ENCODE assay signal across 1 cellular context in the genomic region with DNA sequence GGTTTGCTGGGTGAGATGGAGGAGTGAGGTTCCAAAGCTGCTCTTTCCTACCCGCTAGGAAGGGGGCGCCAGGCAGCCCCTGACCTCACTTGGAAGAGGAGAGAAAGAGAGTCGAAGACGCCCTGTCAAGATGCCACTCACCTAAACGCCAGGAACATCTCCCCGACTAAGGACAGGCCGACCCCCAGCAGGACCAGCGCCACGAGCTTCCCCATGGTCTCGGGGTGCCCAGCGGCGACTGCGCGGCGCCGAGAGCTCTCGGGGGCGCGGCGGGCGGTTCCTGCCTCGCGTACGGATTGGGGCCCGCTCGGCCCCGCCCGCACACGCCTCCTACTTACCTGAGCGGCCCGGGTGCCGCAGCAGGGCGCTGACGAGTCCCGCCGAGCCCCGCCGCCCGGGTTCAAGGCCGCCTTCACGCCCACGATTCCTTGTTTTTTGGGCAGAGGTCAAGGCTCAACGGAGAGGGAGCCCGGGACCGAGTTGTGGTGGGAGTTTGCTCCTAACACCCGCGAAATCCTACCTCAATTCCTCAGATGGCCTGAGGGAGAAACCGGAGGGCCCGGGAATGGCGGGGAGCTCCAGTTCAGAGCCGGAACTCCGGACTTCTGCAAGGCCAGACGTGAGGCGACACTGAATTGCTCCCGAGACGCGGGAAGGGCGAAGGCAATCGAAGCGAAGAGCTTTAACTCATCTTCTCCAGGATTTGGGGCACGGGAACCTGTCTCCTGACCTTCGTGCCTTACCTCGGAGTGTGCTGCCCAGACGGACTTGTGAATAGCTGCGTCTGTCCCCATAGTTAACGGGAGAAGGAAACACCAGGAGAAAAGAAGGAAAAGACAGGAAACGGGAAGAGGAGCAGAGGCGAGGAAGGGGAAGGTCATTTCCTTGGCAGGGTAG.
TF ChIP-seq lines count a peak whose summit lies in the region.

TSS of gene PON3 (minus strand) at position 240 of the 897 bp plus-strand sequence. CDS start at position 215, 25 bp downstream.

TF ChIP-seq in K562, 482 proteins besides CTCF, POLR2A, EP300 and RAD21 (continued from another document):
- TF ChIP-seq CCNT2 (IDR thresholded peaks at IDR 0.05; ENCODE audit: borderline replicate concordance, extremely low read depth, insufficient read length, low read depth, low read length) (peak; percentile 17), NRF1 (conservative IDR thresholded peaks at IDR 0.05 in 1 of 2, IDR thresholded peaks at IDR 0.05 in 1 of 2) (peak; percentile 50 to 55; a peak in 3 of 4 replicates), CXXC5 (CRISPR knock-in tag; IDR thresholded peaks at IDR 0.05) (peak; percentile 25; the same call in 1 of the 2 replicates), ZNF740 (CRISPR knock-in tag; IDR thresholded peaks at IDR 0.05) (no peak), ZNF740 (tag; IDR thresholded peaks at IDR 0.05) (no peak), ATF1 (CRISPR knock-in tag; IDR thresholded peaks at IDR 0.05) (no peak), ATF1 (tag; IDR thresholded peaks at IDR 0.05) (0 out of 2 replicates have a peak, but pooled peaks have one; percentile 21), DIDO1 (tag; IDR thresholded peaks at IDR 0.05; ENCODE audit: low read depth) (no peak), RB1 (IDR thresholded peaks at IDR 0.05; ENCODE audit: low read depth) (peak; percentile 31; the same call in 1 of the 2 replicates), CHD7 (IDR thresholded peaks at IDR 0.05; ENCODE audit: low read depth, low read length) (no peak), KLF13 (tag; IDR thresholded peaks at IDR 0.05; ENCODE audit: borderline replicate concordance, low read depth) (0 out of 2 replicates have a peak, but pooled peaks have one; percentile 40), POLR2G (IDR thresholded peaks at IDR 0.05; ENCODE audit: low read depth, low read length) (0 out of 2 replicates have a peak, but pooled peaks have one; percentile 17), CREB1 (IDR thresholded peaks at IDR 0.05) (0 out of 2 replicates have a peak, but pooled peaks have one; percentile 21), CREB1 (CRISPR knock-in tag; IDR thresholded peaks at IDR 0.05) (no peak), BRD9 (IDR thresholded peaks at IDR 0.05; ENCODE audit: low read depth, partially characterized antibody) (no peak), E2F6 (IDR thresholded peaks at IDR 0.05; ENCODE audit: borderline replicate concordance in 1 of 2, extremely low read depth in 1 of 2, insufficient read depth in 1 of 2, insufficient read length in 1 of 2, low read depth in 1 of 2, low read length in 1 of 2, poor library complexity in 1 of 2, severe bottlenecking in 1 of 2) (peak in 1 of 2 experiments; percentile 6), ETS1 (conservative IDR thresholded peaks at IDR 0.05; ENCODE audit: control insufficient read depth, low read depth, low read length) (no peak), ATF7 (IDR thresholded peaks at IDR 0.05) (0 out of 2 replicates have a peak, but pooled peaks have one; percentile 40), ZFX (CRISPR knock-in tag; IDR thresholded peaks at IDR 0.05) (peak; percentile 61), L3MBTL2 (IDR thresholded peaks at IDR 0.05) (peak; percentile 69), ZNF124 (CRISPR knock-in tag; IDR thresholded peaks at IDR 0.05) (no peak), ILK (tag; IDR thresholded peaks at IDR 0.05; ENCODE audit: borderline replicate concordance, low read depth) (no peak), MTA3 (IDR thresholded peaks at IDR 0.05; ENCODE audit: borderline replicate concordance) (peak; percentile 25; the same call in 1 of the 2 replicates), CTBP1 (IDR thresholded peaks at IDR 0.05; ENCODE audit: borderline replicate concordance) (peak; percentile 76; the same call in 1 of the 2 replicates), ZBTB7A (IDR thresholded peaks at IDR 0.05; ENCODE audit: borderline replicate concordance, control insufficient read depth, low read depth, low read length) (peak; percentile 55; the same call in 1 of the 2 replicates), SMC3 (conservative IDR thresholded peaks at IDR 0.05; ENCODE audit: insufficient read depth, low read depth, low read length) (peak; percentile 34; the same call in 1 of the 2 replicates), CHD2 (IDR thresholded peaks at IDR 0.05; ENCODE audit: low read depth, low read length) (no peak)
- TF ChIP-seq, protein P1, sequence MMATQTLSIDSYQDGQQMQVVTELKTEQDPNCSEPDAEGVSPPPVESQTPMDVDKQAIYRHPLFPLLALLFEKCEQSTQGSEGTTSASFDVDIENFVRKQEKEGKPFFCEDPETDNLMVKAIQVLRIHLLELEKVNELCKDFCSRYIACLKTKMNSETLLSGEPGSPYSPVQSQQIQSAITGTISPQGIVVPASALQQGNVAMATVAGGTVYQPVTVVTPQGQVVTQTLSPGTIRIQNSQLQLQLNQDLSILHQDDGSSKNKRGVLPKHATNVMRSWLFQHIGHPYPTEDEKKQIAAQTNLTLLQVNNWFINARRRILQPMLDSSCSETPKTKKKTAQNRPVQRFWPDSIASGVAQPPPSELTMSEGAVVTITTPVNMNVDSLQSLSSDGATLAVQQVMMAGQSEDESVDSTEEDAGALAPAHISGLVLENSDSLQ (IDR thresholded peaks at IDR 0.05), result peak; percentile 70
- TF ChIP-seq, protein P2, sequence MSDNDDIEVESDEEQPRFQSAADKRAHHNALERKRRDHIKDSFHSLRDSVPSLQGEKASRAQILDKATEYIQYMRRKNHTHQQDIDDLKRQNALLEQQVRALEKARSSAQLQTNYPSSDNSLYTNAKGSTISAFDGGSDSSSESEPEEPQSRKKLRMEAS (CRISPR knock-in tag; IDR thresholded peaks at IDR 0.05), result no peak
